Comparison of ENCODE assay signal across 10 cellular contexts in genomic region chr20:31691646-31692275, GRCh38. TPM values are rescaled to one million over a fixed set of nuclear protein-coding genes. Genes with fewer than 3 reads are reported as not detected.
DNase-seq lines count a peak whose midpoint lies in the region; ATAC-seq and TF ChIP-seq lines count a peak whose summit lies in the region.
"Had no signal": no experiment of that assay in that cellular context is flagged by ENCODE, and none has a peak within 500 bp of the region (broad histone marks: within the 10 kb centered on the region; RNA-seq: fewer than 3 reads in every experiment).

No MANE protein-coding gene starts in this region.

- H2AFZ ChIP-seq in Loucy (ENCODE audit: low read length): no peak overlapping the region

- peak overlapping the region; percentile 10 for H3K27ac ChIP-seq in left ventricle myocardium inferior (replicated peaks)
- peak overlapping the region in 51 of 59 donors; percentile 11 to 100 (median 67) for H3K27ac ChIP-seq in dorsolateral prefrontal cortex
- no peak overlapping the region for H3K27ac ChIP-seq in right cardiac atrium (ENCODE audit: low read length)
- H3K27ac ChIP-seq in gastroesophageal sphincter: no peak overlapping the region

- ATAC-seq in left cardiac atrium (no peak), right cardiac atrium (no peak), gastroesophageal sphincter (no peak)

- H3K4me1 ChIP-seq in left ventricle myocardium inferior (peaks cover 92% of the 10 kb centered on the region), Loucy (ENCODE audit: insufficient read depth, low read length, poor library complexity, severe bottlenecking) (peaks cover 57% of the 10 kb centered on the region), right cardiac atrium (ENCODE audit: control insufficient read depth, insufficient read depth, low read length) (peaks cover 13% of the 10 kb centered on the region), gastroesophageal sphincter (peaks cover 0 to 47% (median 5%) of the 10 kb centered on the region in 3 donors)

- peak overlapping the region; percentile 63 for H3K27ac Mint-ChIP-seq in type B pancreatic cell

- H3K27me3 Mint-ChIP-seq in type B pancreatic cell: no peaks in the 10 kb centered on the region

- peaks cover 39% of the 10 kb centered on the region for H3K36me3 Mint-ChIP-seq in type B pancreatic cell

- no peak for TF ChIP-seq POLR2A in gastroesophageal sphincter (IDR thresholded peaks at IDR 0.05)

- H3K9ac ChIP-seq in Loucy (ENCODE audit: low read depth, low read length, poor library complexity, severe bottlenecking): peak overlapping the region; percentile 43

- no peaks in the 10 kb centered on the region for H3K9me2 ChIP-seq in Loucy (replicated peaks; ENCODE audit: low read depth, low read length)

- H3K27me3 ChIP-seq in left ventricle myocardium inferior (ENCODE audit: low read depth) (no peaks in the 10 kb centered on the region), Loucy (ENCODE audit: insufficient read depth, low read length, poor library complexity, severe bottlenecking) (no peaks in the 10 kb centered on the region), dorsolateral prefrontal cortex (no peaks in the 10 kb centered on the region), right cardiac atrium (ENCODE audit: control insufficient read depth, insufficient read depth) (no peaks in the 10 kb centered on the region), gastroesophageal sphincter (no peaks in the 10 kb centered on the region)

- H4K20me1 ChIP-seq in Loucy (ENCODE audit: insufficient read depth, low read length, poor library complexity, severe bottlenecking): peaks cover 21% of the 10 kb centered on the region

- H3K36me3 ChIP-seq in left ventricle myocardium inferior: peaks cover 30% of the 10 kb centered on the region
- peaks cover 19% of the 10 kb centered on the region for H3K36me3 ChIP-seq in Loucy (ENCODE audit: insufficient read depth, low read length)
- H3K36me3 ChIP-seq in gastroesophageal sphincter: peaks cover 0 to 41% of the 10 kb centered on the region in 2 donors

- no peak for DNase-seq in left ventricle myocardium inferior
- no peak for DNase-seq in left cardiac atrium
- no peak for DNase-seq in dorsolateral prefrontal cortex
- no peak for DNase-seq in type B pancreatic cell (ENCODE audit: extremely low spot score, unreplicated experiment)
- no peak for DNase-seq in D341Med (ENCODE audit: low spot score)
- no peak for DNase-seq in right cardiac atrium

- TF ChIP-seq CTCF in left ventricle myocardium inferior (IDR thresholded peaks at IDR 0.05; ENCODE audit: borderline replicate concordance) (no peak), Loucy (conservative IDR thresholded peaks at IDR 0.05; ENCODE audit: low read length) (no peak), dorsolateral prefrontal cortex (IDR thresholded peaks at IDR 0.05 in 54 of 56, conservative IDR thresholded peaks at IDR 0.05 in 2 of 56; ENCODE audit: low read depth in 1 of 56, partially characterized antibody in 56 of 56) (no peak), type B pancreatic cell (conservative IDR thresholded peaks at IDR 0.05) (no peak), gastroesophageal sphincter (IDR thresholded peaks at IDR 0.05) (no peak)

- peaks cover 7% of the 10 kb centered on the region; the same call in 1 of the 2 replicates for H3F3A ChIP-seq in Loucy (ENCODE audit: low read depth)

- peaks cover 27% of the 10 kb centered on the region for H3K4me1 Mint-ChIP-seq in type B pancreatic cell (ENCODE audit: unreplicated experiment)

- H3K4me3 ChIP-seq in left ventricle myocardium inferior: no peak overlapping the region
- H3K4me3 ChIP-seq in Loucy (ENCODE audit: low read length, poor library complexity, severe bottlenecking): peak overlapping the region; percentile 50
- peak overlapping the region in 2 of 59 donors; percentile 3 to 7 for H3K4me3 ChIP-seq in dorsolateral prefrontal cortex
- no peak overlapping the region for H3K4me3 ChIP-seq in right cardiac atrium (ENCODE audit: low read length)
- H3K4me3 ChIP-seq in gastroesophageal sphincter: no peak overlapping the region

- peak overlapping the region; percentile 74 for H3K4me2 ChIP-seq in Loucy (ENCODE audit: low read depth, low read length, poor library complexity, severe bottlenecking)

- intact Hi-C loops in left ventricle myocardium inferior (cut with micrococcal nuclease) (no loop called here), left cardiac atrium (cut with DNase I) (no loop called here), dorsolateral prefrontal cortex (cut with DNase I) (no loop called here), right cardiac atrium (cut with DNase I) (no loop called here)

- H3K9me3 ChIP-seq in left ventricle myocardium inferior (replicated peaks) (no peaks in the 10 kb centered on the region), Loucy (ENCODE audit: insufficient read depth, low read depth, low read length) (no peaks in the 10 kb centered on the region), right cardiac atrium (ENCODE audit: control insufficient read depth, low read length) (no peaks in the 10 kb centered on the region), gastroesophageal sphincter (no peaks in the 10 kb centered on the region)

- H3K79me2 ChIP-seq in Loucy (ENCODE audit: insufficient read depth, low read length): peaks cover 71% of the 10 kb centered on the region

- no peak for TF ChIP-seq EP300 in gastroesophageal sphincter (IDR thresholded peaks at IDR 0.05)

- no peaks in the 10 kb centered on the region for H3K9me3 Mint-ChIP-seq in type B pancreatic cell

- 45% methylated on average over 1 of the region's 1 CpG for WGBS in right cardiac atrium
- WGBS in gastroesophageal sphincter (ENCODE audit: low coverage in 1 of 2), 2 donors: 21 to 75% methylated on average over 1 of the region's 1 CpG

- peak overlapping the region; percentile 15 for H3K4me3 Mint-ChIP-seq in type B pancreatic cell

RNA-seq across cellular contexts. Expression of gene BCL2L1, which starts 30.9 kb away (rescaled TPM):
- total RNA-seq in left ventricle myocardium inferior (53.2 TPM), left cardiac atrium (10 to 100 TPM; 45.1 to 79.8 TPM), dorsolateral prefrontal cortex (100 to 1,000 TPM in 77 of 120 experiments, 10 to 100 TPM in 43; 79.5 to 144 (median 103) TPM), type B pancreatic cell (ENCODE audit: low replicate concordance) (142 and 243 TPM in 2 replicates), right cardiac atrium (10 to 100 TPM; 39.9 to 56.9 (median 46.1) TPM), gastroesophageal sphincter (100 to 1,000 TPM in 3 of 4 donors, 10 to 100 TPM in 1; 71.9 to 171 (median 135) TPM)
- polyA plus RNA-seq in right cardiac atrium: 46.0 TPM

RNA-seq across cellular contexts. Expression of gene TPX2, which starts 47.3 kb away (rescaled TPM):
- total RNA-seq in left ventricle myocardium inferior (0.71 TPM), left cardiac atrium (1 to 10 TPM in 1 of 2 donors, under 1 TPM in 1; 0.73 to 2.0 TPM), dorsolateral prefrontal cortex (1 to 10 TPM; 1.1 to 4.1 (median 2.6) TPM), type B pancreatic cell (ENCODE audit: low replicate concordance) (45.0 and 130 TPM in 2 replicates), right cardiac atrium (1 to 10 TPM in 2 of 4 donors, under 1 TPM in 2; 0.67 to 2.5 (median 1.5) TPM), gastroesophageal sphincter (1 to 10 TPM in 1 of 4 donors, under 1 TPM in 3; 0.13 to 1.4 (median 0.74) TPM)
- polyA plus RNA-seq in right cardiac atrium: 0.41 TPM

RNA-seq across cellular contexts. Expression of gene COX4I2, which starts 54.0 kb away (rescaled TPM):
- total RNA-seq in left ventricle myocardium inferior (7.6 TPM), left cardiac atrium (10 to 100 TPM; 11.4 to 12.6 TPM), dorsolateral prefrontal cortex (1 to 10 TPM in 73 of 120 experiments, under 1 TPM in 16, not detected in 31; 0.66 to 5.5 (median 1.8) TPM), type B pancreatic cell (ENCODE audit: low replicate concordance) (not detected in 2 replicates), right cardiac atrium (10 to 100 TPM in 1 of 4 donors, 1 to 10 TPM in 3; 3.1 to 13.2 (median 9.0) TPM), gastroesophageal sphincter (10 to 100 TPM in 2 of 4 donors, 1 to 10 TPM in 1, not detected in 1; 4.6 to 40.9 (median 12.1) TPM)
- 29.5 TPM for polyA plus RNA-seq in right cardiac atrium
- total RNA-seq: T-helper 2 cell treated with Interferon-gamma antibody and Interleukin-4, amounts not matched to agents 100 ng/mL and 5 ng/mL, for 36 hours had no signal
- polyA plus RNA-seq: keratinocyte had no signal

Comparison
In these comparisons a context has a peak if more than half of its experiments do, and no peak if none do; other contexts are left out.
1. H3K27ac ChIP-seq: peak in left ventricle myocardium inferior (single experiment) and dorsolateral prefrontal cortex (51 of 59); none in right cardiac atrium (single experiment) and gastroesophageal sphincter (0 of 4).